ENCODE assay signal across 11 cellular contexts in the genomic region with DNA sequence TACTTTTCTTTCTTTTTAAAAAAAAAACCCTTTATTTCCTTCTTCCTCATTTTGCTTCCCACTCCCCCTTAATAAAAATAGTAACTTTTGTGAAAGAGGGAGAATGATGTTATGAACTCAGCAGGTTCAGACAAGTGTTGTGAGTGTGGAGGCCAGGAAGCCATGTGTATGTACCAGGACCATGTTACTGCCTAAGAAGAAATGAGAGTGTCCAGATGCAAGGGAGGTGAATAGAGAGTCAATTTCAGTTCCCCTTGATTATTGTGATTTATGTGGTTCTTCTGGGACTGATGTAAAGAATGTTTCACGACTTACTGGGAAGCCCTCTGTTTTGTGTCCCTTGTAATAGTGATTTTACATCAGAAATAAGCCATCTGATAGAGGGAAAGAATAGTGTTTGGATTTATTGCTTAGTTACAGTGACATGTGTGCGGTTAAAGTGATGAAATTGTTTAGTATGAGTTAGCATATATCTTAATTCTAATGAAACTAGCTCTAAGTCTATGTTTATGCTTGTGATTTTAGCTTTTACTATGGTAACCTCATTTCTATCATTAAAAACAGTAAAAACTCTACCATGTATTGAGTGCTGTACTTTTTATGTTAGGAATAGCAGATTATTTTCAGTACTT. TPM values are rescaled to one million over a fixed set of nuclear protein-coding genes. Genes with fewer than 3 reads are reported as not detected.
DNase-seq lines count a peak whose midpoint lies in the region; ATAC-seq, FAIRE-seq and TF ChIP-seq lines count a peak whose summit lies in the region.
"Had no signal": no experiment of that assay in that cellular context is flagged by ENCODE, and none has a peak within 500 bp of the region (broad histone marks: within the 10 kb centered on the region; RNA-seq: fewer than 3 reads in every experiment).

No MANE protein-coding gene starts in this region.

- H3K4me3 ChIP-seq in keratinocyte (ENCODE audit: control insufficient read depth in 2 of 3, extremely low read depth in 1 of 3, insufficient read depth in 2 of 3, low read depth in 1 of 3, low read length in 3 of 3) = no peak overlapping the region

- no peaks in the 10 kb centered on the region for H3K9me1 ChIP-seq in keratinocyte (ENCODE audit: control insufficient read depth, extremely low read depth, insufficient read depth, low read length)

- no peaks in the 10 kb centered on the region for H4K20me1 ChIP-seq in keratinocyte (ENCODE audit: control insufficient read depth, extremely low read depth, insufficient read depth, low read length)

- peak overlapping the region; percentile 51 for H3K9ac ChIP-seq in keratinocyte (ENCODE audit: control insufficient read depth, extremely low read depth, insufficient read depth, low read length)

- no peaks in the 10 kb centered on the region for H3K9me3 ChIP-seq in keratinocyte (ENCODE audit: control insufficient read depth, low read depth, low read length)

- peak overlapping the region; percentile 51 for H3K27ac ChIP-seq in keratinocyte (ENCODE audit: control insufficient read depth, insufficient read depth, low read length)

- dilution Hi-C loops in keratinocyte (cut with MboI; ENCODE audit: extremely low pct_ligation_motif_present, low sequenced_read_pairs) = no loop called here

- H3K4me1 ChIP-seq in keratinocyte (ENCODE audit: control insufficient read depth, extremely low read depth, insufficient read depth, low read length) = peaks cover 30% of the 10 kb centered on the region

- H3K36me3 ChIP-seq in keratinocyte (ENCODE audit: control insufficient read depth in 2 of 2, extremely low read depth in 1 of 2, insufficient read depth in 2 of 2, low read length in 2 of 2) = peaks cover 3 to 6% of the 10 kb centered on the region in 2 experiments

- DNase-seq in D721Med (ENCODE audit: insufficient read length, low spot score) = no peak
- peak; percentile 63 for DNase-seq in NOMO-1 treated with dmso at 0.1 percent for 144 hours (lab: John Stamatoyannopoulos, UW; ENCODE audit: unreplicated experiment)
- DNase-seq in keratinocyte (ENCODE audit: low read depth, low spot score) = no peak
- DNase-seq in AG08396 (ENCODE audit: low spot score) = no peak
- no peak for DNase-seq in NCI-H524 treated with DMSO at 0.1 percent for 48 hours (lab: John Stamatoyannopoulos, UW)
- DNase-seq in mucosa of gallbladder (ENCODE audit: low spot score) = no peak
- DNase-seq: activated T-cell treated with anti-CD3 and anti-CD28 coated beads, Interleukin-2, amount 50 U/mL, for 1 hour; effector CD4-positive, alpha-beta T cell; NCI-H187 treated with DMSO at 0.1 percent for 48 hours had no signal

- H3K27me3 ChIP-seq in keratinocyte (ENCODE audit: control insufficient read depth, extremely low read depth, insufficient read depth, low read length) = no peaks in the 10 kb centered on the region

- FAIRE-seq in D721Med (lab: Jason Lieb, UNC) (peak; percentile 6), keratinocyte (lab: Jason Lieb, UNC) (peak; percentile 74)

- H3K4me2 ChIP-seq in keratinocyte (ENCODE audit: control insufficient read depth, extremely low read depth, insufficient read depth, low read depth, low read length) = peak overlapping the region; percentile 57

- ATAC-seq in GM21381 (IDR thresholded peaks at IDR 0.05; ENCODE audit: unreplicated experiment) (peak; percentile 54), GM21723 (IDR thresholded peaks at IDR 0.05; ENCODE audit: unreplicated experiment) (no peak)

- H3K79me2 ChIP-seq in keratinocyte (ENCODE audit: control insufficient read depth, insufficient read depth, low read length) = peaks cover 42% of the 10 kb centered on the region

- H2AFZ ChIP-seq in keratinocyte (ENCODE audit: control insufficient read depth, low read length) = peak overlapping the region; percentile 33

- TF ChIP-seq CTCF in D721Med (IDR thresholded peaks at IDR 0.05; ENCODE audit: insufficient read depth, missing control alignments) = no peak
- no peak for TF ChIP-seq CTCF in keratinocyte (optimal IDR thresholded peaks at IDR 0.05 in 1 of 3, IDR thresholded peaks at IDR 0.05 in 1 of 3, conservative IDR thresholded peaks at IDR 0.05 in 1 of 3; ENCODE audit: extremely low read depth in 1 of 3, insufficient read depth in 2 of 3, low read length in 3 of 3)

RNA-seq across cellular contexts. Expression of gene FBXO34, which starts 32.5 kb away (rescaled TPM):
- 16.0 to 18.0 TPM (median 16.5 TPM) in 3 replicates for polyA plus RNA-seq in keratinocyte
- 12.7 TPM for polyA plus RNA-seq in keratinocyte (2011; ENCODE audit: low read depth)
- 9.7 and 14.3 TPM in 2 replicates for polyA plus RNA-seq in keratinocyte (2011; cell fraction: cytosol; rRNA removed)
- polyA plus RNA-seq in keratinocyte (2011; cell fraction: nucleus; rRNA removed) = 24.2 and 28.0 TPM in 2 replicates
- polyA plus RNA-seq in keratinocyte (2012; ENCODE audit: low replicate concordance) = 9.5 and 17.9 TPM in 2 replicates
- 5.7 to 17.5 TPM (median 14.4 TPM) in 3 replicates for polyA minus RNA-seq in keratinocyte
- polyA minus RNA-seq in keratinocyte (2011; cell fraction: cytosol; rRNA and poly(A)+ RNA removed) = 8.1 TPM
- 16.4 and 24.9 TPM in 2 replicates for polyA minus RNA-seq in keratinocyte (2011; cell fraction: nucleus; rRNA and poly(A)+ RNA removed)
- total RNA-seq in mucosa of gallbladder = 27.0 TPM
